31 cellular contexts compared by ENCODE assay signal in the genomic region with DNA sequence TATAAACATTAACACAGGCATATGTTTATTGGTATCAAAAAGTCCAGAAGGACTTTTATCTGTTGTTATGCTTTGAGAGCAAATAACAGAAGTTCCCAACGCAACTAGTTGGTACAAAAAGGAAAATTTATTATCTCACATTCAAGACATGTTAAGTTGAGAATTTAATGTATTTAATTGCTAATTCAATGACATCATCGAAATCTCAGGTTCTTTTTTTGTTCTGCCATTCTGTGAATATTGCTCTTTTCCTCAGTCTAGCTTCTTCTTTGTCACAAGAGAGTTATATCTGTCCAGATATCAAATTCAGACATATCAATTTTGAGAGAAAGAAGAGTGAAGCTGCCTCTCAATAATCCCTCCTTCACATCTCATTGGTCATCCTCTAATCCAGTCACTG.
A peak's percentile ranks its signal among the peaks of the same experiment; 100 is the strongest.
DNase-seq lines count a peak whose midpoint lies in the region; ATAC-seq, FAIRE-seq and TF ChIP-seq lines count a peak whose summit lies in the region.
"Had no signal": no experiment of that assay in that cellular context is flagged by ENCODE, and none has a peak within 500 bp of the region (broad histone marks: within the 10 kb centered on the region; RNA-seq: fewer than 3 reads in every experiment).

No MANE protein-coding gene starts in this region.

- no peaks in the 10 kb centered on the region for H3K27me3 ChIP-seq in HepG2 (ENCODE audit: control insufficient read depth in 1 of 2, insufficient read depth in 2 of 2, low read length in 2 of 2)
- no peaks in the 10 kb centered on the region for H3K27me3 ChIP-seq in right lobe of liver
- H3K27me3 ChIP-seq: BE2C; BLaER1; BLaER1 treated with 17β-estradiol and CSF1 and Interleukin-3, amounts not matched to agents 10 nM and 100 nM had no signal

- no peaks in the 10 kb centered on the region for H4K20me1 ChIP-seq in HepG2 (ENCODE audit: insufficient read depth, low read length)
- H4K20me1 ChIP-seq: BLaER1; BLaER1 treated with 17β-estradiol and CSF1 and Interleukin-3, amounts not matched to agents 10 nM and 100 nM had no signal

- H3K27ac ChIP-seq in HepG2 (ENCODE audit: extremely low read length, insufficient read depth, low read length) (no peak overlapping the region), right lobe of liver (no peak overlapping the region), HEK293 (ENCODE audit: extremely low read depth, low read depth, low read length) (no peak overlapping the region)
- H3K27ac ChIP-seq: 22Rv1; A549; BLaER1; BLaER1 treated with 17β-estradiol and CSF1 and Interleukin-3, amounts not matched to agents 10 nM and 100 nM; C4-2B had no signal

- no peak overlapping the region for H3K4me3 ChIP-seq in HepG2 (replicated peaks in 1 of 3; ENCODE audit: insufficient read depth in 1 of 3, low read depth in 2 of 3, low read length in 3 of 3)
- H3K4me3 ChIP-seq in right lobe of liver: no peak overlapping the region
- H3K4me3 ChIP-seq in HEK293 (ENCODE audit: low read depth, low read length): no peak overlapping the region
- H3K4me3 ChIP-seq: A549; BLaER1; BLaER1 treated with 17β-estradiol and CSF1 and Interleukin-3, amounts not matched to agents 10 nM and 100 nM had no signal

- CTCF ChIA-PET in HepG2 (lab: Yijun Ruan, JAX; ENCODE audit: low intra/inter-chr PET ratio, low total read pairs): no interaction called here
- CTCF ChIA-PET in HEK293 (lab: Yijun Ruan, JAX): no interaction called here

- H3K9me3 ChIP-seq in HepG2 (ENCODE audit: low read length) (no peaks in the 10 kb centered on the region), right lobe of liver (no peaks in the 10 kb centered on the region), HEK293 (ENCODE audit: control insufficient read depth, insufficient read depth, low read depth, low read length) (no peaks in the 10 kb centered on the region)
- H3K9me3 ChIP-seq: A549; BE2C; BLaER1; BLaER1 treated with 17β-estradiol and CSF1 and Interleukin-3, amounts not matched to agents 10 nM and 100 nM; Caco-2 had no signal

- TF ChIP-seq POLR2A in HepG2 (IDR thresholded peaks at IDR 0.05; ENCODE audit: insufficient read depth in 1 of 2, low read depth in 2 of 2, low read length in 2 of 2): no peak
- TF ChIP-seq POLR2A in right lobe of liver (IDR thresholded peaks at IDR 0.05): no peak

- no peak overlapping the region for H3K4me2 ChIP-seq in HepG2 (ENCODE audit: low read depth, low read length)
- H3K4me2 ChIP-seq: A549; BLaER1; BLaER1 treated with 17β-estradiol and CSF1 and Interleukin-3, amounts not matched to agents 10 nM and 100 nM had no signal

- POLR2A ChIA-PET in HepG2 (lab: Yijun Ruan, JAX): no interaction called here
- POLR2A ChIA-PET in HEK293 (lab: Yijun Ruan, JAX): no interaction called here

- in situ Hi-C loops in HepG2 (cut with HindIII; ENCODE audit: extremely low pct_ligation_motif_present, low pct_unique_long_range_greater_than_20kb): no loop called here

- TF ChIP-seq EP300 in HepG2 (IDR thresholded peaks at IDR 0.05; ENCODE audit: low read depth in 2 of 2, low read length in 2 of 2) (no peak), HepG2 (CRISPR knock-in tag; IDR thresholded peaks at IDR 0.05; ENCODE audit: borderline replicate concordance) (no peak)

- WGBS in HepG2 (ENCODE audit: low lambda C conversion rate): 1% methylated on average over 2 of the region's 2 CpGs
- WGBS in right lobe of liver (ENCODE audit: insufficient coverage, low coverage, low lambda C conversion rate, missing lambda C conversion rate): 53% methylated on average over 2 of the region's 2 CpGs

- ATAC-seq in HepG2: no peak
- no peak for ATAC-seq in right lobe of liver
- ATAC-seq: A549; CD8-positive, alpha-beta T cell had no signal

- H3K79me2 ChIP-seq in HepG2 (ENCODE audit: insufficient read depth, low read length): no peaks in the 10 kb centered on the region

- BruUV-seq in HepG2 (replicated peaks; lab: Mats Ljungman, UMichigan): no TSS peak

- H2AFZ ChIP-seq in HepG2 (ENCODE audit: low read length): no peak overlapping the region

- H3K36me3 ChIP-seq in HepG2 (replicated peaks in 1 of 2; ENCODE audit: control insufficient read depth in 1 of 2, insufficient read depth in 2 of 2, low read length in 2 of 2) (no peaks in the 10 kb centered on the region), right lobe of liver (no peaks in the 10 kb centered on the region), HEK293 (ENCODE audit: control insufficient read depth in 2 of 2, insufficient read depth in 1 of 2, low read length in 2 of 2) (no peaks in the 10 kb centered on the region)
- H3K36me3 ChIP-seq: BE2C; BLaER1; BLaER1 treated with 17β-estradiol and CSF1 and Interleukin-3, amounts not matched to agents 10 nM and 100 nM had no signal

- TF ChIP-seq CTCF in HepG2 (CRISPR knock-in tag; IDR thresholded peaks at IDR 0.05) (no peak), right lobe of liver (IDR thresholded peaks at IDR 0.05) (no peak), HEK293 (tag by site-specific recombination; IDR thresholded peaks at IDR 0.05) (no peak)

- intact Hi-C loops in HepG2 (cut with micrococcal nuclease; ENCODE audit: unreplicated experiment) (loop anchor here (10.0 kb wide), 1 partner anchor 318 kb away; no protein-coding TSS in a partner anchor), right lobe of liver (cut with DNase I) (no loop called here)

- no peak overlapping the region for H3K9ac ChIP-seq in HepG2 (ENCODE audit: insufficient read depth, low read depth, low read length)
- H3K9ac ChIP-seq: BLaER1; BLaER1 treated with 17β-estradiol and CSF1 and Interleukin-3, amounts not matched to agents 10 nM and 100 nM had no signal

- FAIRE-seq in HepG2 (lab: Jason Lieb, UNC): no peak
- FAIRE-seq: A204.1, A549, D721Med had no signal

- H3K4me1 ChIP-seq in HepG2 (ENCODE audit: insufficient read depth, low read length) (no peaks in the 10 kb centered on the region), right lobe of liver (no peaks in the 10 kb centered on the region), HEK293 (ENCODE audit: control insufficient read depth, insufficient read depth, low read length) (no peaks in the 10 kb centered on the region)
- H3K4me1 ChIP-seq: A549; BE2C; BLaER1; BLaER1 treated with 17β-estradiol and CSF1 and Interleukin-3, amounts not matched to agents 10 nM and 100 nM; Caco-2 had no signal

- no peak for DNase-seq in HepG2 (ENCODE audit: low spot score)
- no peak for DNase-seq in right lobe of liver
- no peak for DNase-seq in DMS53 treated with DMSO at 0.1 percent for 48 hours (lab: John Stamatoyannopoulos, UW; ENCODE audit: unreplicated experiment)
- DNase-seq: 8988T; ACHN; AML-193; BE2C; C1 segment of cervical spinal cord; Caco-2; Calu3; CD4-positive, alpha-beta memory T cell; CD4-positive, alpha-beta T cell; CD4-positive, CD25-positive, alpha-beta regulatory T cell; CD8-positive, alpha-beta memory T cell; CD8-positive, alpha-beta T cell; COR-L47; DMS 273 treated with DMSO at 0.1 percent for 48 hours; DMS153; DMS53; DMS79; DMS79 treated with DMSO at 0.1 percent for 48 hours; DND-41; EL had no signal

- TF ChIP-seq RAD21 in HepG2 (CRISPR knock-in tag; IDR thresholded peaks at IDR 0.05): no peak

TF ChIP-seq in HepG2, 621 proteins besides CTCF, POLR2A, EP300 and RAD21:
- TF ChIP-seq SP4 (CRISPR knock-in tag; IDR thresholded peaks at IDR 0.05) (no peak), ZMYM2 (CRISPR knock-in tag; IDR thresholded peaks at IDR 0.05) (no peak), ATF7 (IDR thresholded peaks at IDR 0.05) (peak; percentile 90), ATF7 (CRISPR knock-in tag; IDR thresholded peaks at IDR 0.05) (no peak), BHLHE40 (IDR thresholded peaks at IDR 0.05; ENCODE audit: low read length) (no peak)

TF ChIP-seq in HEK293, 187 proteins besides CTCF, POLR2A, EP300 and RAD21:
- TF ChIP-seq, protein P1, sequence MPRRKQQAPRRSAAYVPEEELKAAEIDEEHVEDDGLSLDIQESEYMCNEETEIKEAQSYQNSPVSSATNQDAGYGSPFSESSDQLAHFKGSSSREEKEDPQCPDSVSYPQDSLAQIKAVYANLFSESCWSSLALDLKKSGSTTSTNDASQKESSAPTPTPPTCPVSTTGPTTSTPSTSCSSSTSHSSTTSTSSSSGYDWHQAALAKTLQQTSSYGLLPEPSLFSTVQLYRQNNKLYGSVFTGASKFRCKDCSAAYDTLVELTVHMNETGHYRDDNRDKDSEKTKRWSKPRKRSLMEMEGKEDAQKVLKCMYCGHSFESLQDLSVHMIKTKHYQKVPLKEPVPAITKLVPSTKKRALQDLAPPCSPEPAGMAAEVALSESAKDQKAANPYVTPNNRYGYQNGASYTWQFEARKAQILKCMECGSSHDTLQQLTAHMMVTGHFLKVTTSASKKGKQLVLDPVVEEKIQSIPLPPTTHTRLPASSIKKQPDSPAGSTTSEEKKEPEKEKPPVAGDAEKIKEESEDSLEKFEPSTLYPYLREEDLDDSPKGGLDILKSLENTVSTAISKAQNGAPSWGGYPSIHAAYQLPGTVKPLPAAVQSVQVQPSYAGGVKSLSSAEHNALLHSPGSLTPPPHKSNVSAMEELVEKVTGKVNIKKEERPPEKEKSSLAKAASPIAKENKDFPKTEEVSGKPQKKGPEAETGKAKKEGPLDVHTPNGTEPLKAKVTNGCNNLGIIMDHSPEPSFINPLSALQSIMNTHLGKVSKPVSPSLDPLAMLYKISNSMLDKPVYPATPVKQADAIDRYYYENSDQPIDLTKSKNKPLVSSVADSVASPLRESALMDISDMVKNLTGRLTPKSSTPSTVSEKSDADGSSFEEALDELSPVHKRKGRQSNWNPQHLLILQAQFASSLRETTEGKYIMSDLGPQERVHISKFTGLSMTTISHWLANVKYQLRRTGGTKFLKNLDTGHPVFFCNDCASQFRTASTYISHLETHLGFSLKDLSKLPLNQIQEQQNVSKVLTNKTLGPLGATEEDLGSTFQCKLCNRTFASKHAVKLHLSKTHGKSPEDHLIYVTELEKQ (tag by site-specific recombination; IDR thresholded peaks at IDR 0.05; ENCODE audit: borderline replicate concordance): no peak
- TF ChIP-seq, protein P2, sequence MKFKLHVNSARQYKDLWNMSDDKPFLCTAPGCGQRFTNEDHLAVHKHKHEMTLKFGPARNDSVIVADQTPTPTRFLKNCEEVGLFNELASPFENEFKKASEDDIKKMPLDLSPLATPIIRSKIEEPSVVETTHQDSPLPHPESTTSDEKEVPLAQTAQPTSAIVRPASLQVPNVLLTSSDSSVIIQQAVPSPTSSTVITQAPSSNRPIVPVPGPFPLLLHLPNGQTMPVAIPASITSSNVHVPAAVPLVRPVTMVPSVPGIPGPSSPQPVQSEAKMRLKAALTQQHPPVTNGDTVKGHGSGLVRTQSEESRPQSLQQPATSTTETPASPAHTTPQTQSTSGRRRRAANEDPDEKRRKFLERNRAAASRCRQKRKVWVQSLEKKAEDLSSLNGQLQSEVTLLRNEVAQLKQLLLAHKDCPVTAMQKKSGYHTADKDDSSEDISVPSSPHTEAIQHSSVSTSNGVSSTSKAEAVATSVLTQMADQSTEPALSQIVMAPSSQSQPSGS (tag by site-specific recombination; IDR thresholded peaks at IDR 0.05; ENCODE audit: low read depth): peak; percentile 66
